1 cellular context compared by ENCODE assay signal in genomic region chr5:18970000-18970399, GRCh38.
TF ChIP-seq lines count a peak whose summit lies in the region.

No MANE protein-coding gene starts in this region.

TF ChIP-seq in GM23338, 12 proteins besides CTCF, POLR2A, EP300 and RAD21 (continued from another document):
- TF ChIP-seq ETS1 (IDR thresholded peaks at IDR 0.05) (no peak), EZH2phosphoT487 (IDR thresholded peaks at IDR 0.05; ENCODE audit: unreplicated experiment) (no peak)
